ENCODE assay signal across 28 cellular contexts in genomic region chr1:119103764-119104163, GRCh38.
"Had no signal": no experiment of that assay in that cellular context is flagged by ENCODE, and none has a peak within 500 bp of the region (broad histone marks: within the 10 kb centered on the region; RNA-seq: fewer than 3 reads in every experiment).

No MANE protein-coding gene starts in this region.

- H3K27ac ChIP-seq: esophagus squamous epithelium, left lung, neutrophil, parathyroid adenoma, prostate gland, stomach, vagina had no signal

- H3K36me3 ChIP-seq: esophagus squamous epithelium, left lung, neutrophil, prostate gland, right atrium auricular region, stomach, thyroid gland, vagina had no signal

- ATAC-seq: left cardiac atrium; left lung; mucosa of descending colon; natural killer cell treated with Interleukin-12 subunit alpha and Interleukin-12 subunit beta and Interleukin-15 and Interleukin-18, amount 100 ng/mL, for 72 hours; sciatic nerve; stimulated activated effector memory CD8-positive, alpha-beta T cell treated with anti-CD3 and anti-CD28 coated beads, Interleukin-12 subunit alpha, Interleukin-12 subunit beta, amount 100 ng/mL, for 72 hours had no signal

- H3K9me3 Mint-ChIP-seq: natural killer cell treated with Interleukin-12 subunit alpha and Interleukin-12 subunit beta and Interleukin-15 and Interleukin-18, amount 100 ng/mL, for 72 hours had no signal

- H3K9me3 ChIP-seq: esophagus squamous epithelium, left lung, mucosa of descending colon, neutrophil, prostate gland, right atrium auricular region, stomach, thyroid gland, vagina had no signal

- DNase-seq: dermis blood vessel endothelial cell; effector memory CD4-positive, alpha-beta T cell; erythroblast; esophagus squamous epithelium; foreskin melanocyte; head of caudate nucleus; left cardiac atrium; left lung; mesenchymal stem cell; mucosa of descending colon; naive B cell; stimulated activated CD4-positive, alpha-beta T cell treated with anti-CD3 and anti-CD28 coated beads, Interleukin-2, amount 100 ng/mL, for 24 hours; stimulated activated CD4-positive, alpha-beta T cell treated with anti-CD3 and anti-CD28 coated beads, Interleukin-4, amount 100 ng/mL, for 24 hours; stimulated activated naive CD4-positive, alpha-beta T cell treated with Interleukin-2 at 50 U/mL for 16 hours; stomach; thyroid gland; trophoblast cell had no signal

- H3K27me3 ChIP-seq: esophagus squamous epithelium, left lung, neutrophil, right atrium auricular region, stomach, thyroid gland, vagina had no signal

- H3K4me3 Mint-ChIP-seq: mesothelial cell of epicardium; naive B cell; natural killer cell treated with Interleukin-12 subunit alpha and Interleukin-12 subunit beta and Interleukin-15 and Interleukin-18, amount 100 ng/mL, for 72 hours; neural crest cell; stimulated activated effector memory CD8-positive, alpha-beta T cell treated with anti-CD3 and anti-CD28 coated beads, Interleukin-12 subunit alpha, Interleukin-12 subunit beta, amount 100 ng/mL, for 72 hours had no signal

- H3K4me3 ChIP-seq: coronary artery, esophagus squamous epithelium, left lung, mucosa of descending colon, prostate gland, right atrium auricular region, stomach, thyroid gland, vagina had no signal

- H3K4me1 Mint-ChIP-seq: mesothelial cell of epicardium; neural crest cell; stimulated activated effector memory CD8-positive, alpha-beta T cell treated with anti-CD3 and anti-CD28 coated beads, Interleukin-12 subunit alpha, Interleukin-12 subunit beta, amount 100 ng/mL, for 72 hours had no signal

- H3K36me3 Mint-ChIP-seq: mesothelial cell of epicardium; natural killer cell treated with Interleukin-12 subunit alpha and Interleukin-12 subunit beta and Interleukin-15 and Interleukin-18, amount 100 ng/mL, for 72 hours; stimulated activated effector memory CD8-positive, alpha-beta T cell treated with anti-CD3 and anti-CD28 coated beads, Interleukin-12 subunit alpha, Interleukin-12 subunit beta, amount 100 ng/mL, for 72 hours had no signal

- H3K27me3 Mint-ChIP-seq: naive B cell; natural killer cell treated with Interleukin-12 subunit alpha and Interleukin-12 subunit beta and Interleukin-15 and Interleukin-18, amount 100 ng/mL, for 72 hours had no signal

- H3K27ac Mint-ChIP-seq: mesothelial cell of epicardium; natural killer cell treated with Interleukin-12 subunit alpha and Interleukin-12 subunit beta and Interleukin-15 and Interleukin-18, amount 100 ng/mL, for 72 hours; stimulated activated effector memory CD8-positive, alpha-beta T cell treated with anti-CD3 and anti-CD28 coated beads, Interleukin-12 subunit alpha, Interleukin-12 subunit beta, amount 100 ng/mL, for 72 hours had no signal

- H3K4me1 ChIP-seq: esophagus squamous epithelium, left lung, parathyroid adenoma, prostate gland, stomach, thyroid gland had no signal
